In the genomic region with DNA sequence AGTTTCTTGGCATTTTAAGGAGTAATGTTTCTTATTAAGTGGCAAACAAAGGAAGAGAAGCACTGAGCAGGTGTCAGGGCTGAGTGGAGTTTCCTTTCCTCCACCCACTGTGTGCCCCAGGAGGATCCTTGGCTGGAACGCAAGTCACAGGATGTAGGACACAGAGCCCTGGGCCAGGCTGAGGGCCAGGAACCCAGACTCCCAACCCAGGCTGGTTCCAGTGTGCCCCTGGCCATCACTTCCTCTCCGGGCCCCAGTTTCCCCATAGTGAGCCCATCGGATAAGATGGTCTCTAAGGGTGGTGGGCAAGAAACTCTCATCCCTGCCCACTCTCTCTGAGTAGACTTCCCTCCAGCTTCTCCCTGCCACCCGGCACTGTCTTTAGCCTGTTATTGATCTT, we compare ENCODE assay signal across 17 cellular contexts. TPM values are rescaled to one million over a fixed set of nuclear protein-coding genes. Genes with fewer than 3 reads are reported as not detected.
A peak's percentile ranks its signal among the peaks of the same experiment; 100 is the strongest.
DNase-seq lines count a peak whose midpoint lies in the region; ATAC-seq and TF ChIP-seq lines count a peak whose summit lies in the region.
"Had no signal": no experiment of that assay in that cellular context is flagged by ENCODE, and none has a peak within 500 bp of the region (broad histone marks: within the 10 kb centered on the region; RNA-seq: fewer than 3 reads in every experiment).

No MANE protein-coding gene starts in this region.

- no peaks in the 10 kb centered on the region for H3K36me3 Mint-ChIP-seq in neural progenitor cell
- H3K36me3 Mint-ChIP-seq in natural killer cell treated with Interleukin-12 subunit alpha and Interleukin-12 subunit beta and Interleukin-15 and Interleukin-18, amount 100 ng/mL, for 72 hours, result no peaks in the 10 kb centered on the region
- H3K36me3 Mint-ChIP-seq: CD14-positive monocyte; CD8-positive, alpha-beta memory T cell had no signal

- H3K4me3 ChIP-seq in neural progenitor cell (no peak overlapping the region), trophoblast cell (ENCODE audit: low read depth, low read length) (no peak overlapping the region)

- no peak overlapping the region for H3K4me3 Mint-ChIP-seq in neural progenitor cell
- no peak overlapping the region for H3K4me3 Mint-ChIP-seq in natural killer cell treated with Interleukin-12 subunit alpha and Interleukin-12 subunit beta and Interleukin-15 and Interleukin-18, amount 100 ng/mL, for 72 hours
- H3K4me3 Mint-ChIP-seq: CD14-positive monocyte; CD4-positive, alpha-beta T cell; CD8-positive, alpha-beta memory T cell had no signal

- no peaks in the 10 kb centered on the region for H4K20me1 ChIP-seq in neural progenitor cell (ENCODE audit: low read depth)

- H3K27me3 Mint-ChIP-seq in neural progenitor cell (ENCODE audit: insufficient read depth, low read depth), result peaks cover 8% of the 10 kb centered on the region
- peaks cover 25 to 31% of the 10 kb centered on the region in 2 donors for H3K27me3 Mint-ChIP-seq in natural killer cell treated with Interleukin-12 subunit alpha and Interleukin-12 subunit beta and Interleukin-15 and Interleukin-18, amount 100 ng/mL, for 72 hours
- H3K27me3 Mint-ChIP-seq: CD4-positive, alpha-beta T cell had no signal

- H3K14ac ChIP-seq in trophoblast cell (ENCODE audit: low read length), result no peak overlapping the region

- H2BK5ac ChIP-seq in trophoblast cell (ENCODE audit: low read depth, low read length, poor library complexity), result peak overlapping the region; percentile 7

- H3K36me3 ChIP-seq in neural progenitor cell (no peaks in the 10 kb centered on the region), trophoblast cell (ENCODE audit: control insufficient read depth in 1 of 2, insufficient read depth in 2 of 2, low read length in 2 of 2) (peaks cover 0 to 2% of the 10 kb centered on the region in 2 experiments)

- no peaks in the 10 kb centered on the region for H3K9me3 ChIP-seq in neural progenitor cell (ENCODE audit: low read depth)
- H3K9me3 ChIP-seq in trophoblast cell (ENCODE audit: insufficient read depth, low read depth, low read length), result no peaks in the 10 kb centered on the region

- no peak overlapping the region for H3K18ac ChIP-seq in trophoblast cell (ENCODE audit: low read length)

- no peak for TF ChIP-seq CTCF in neural progenitor cell (IDR thresholded peaks at IDR 0.05)

- H3K4ac ChIP-seq in trophoblast cell (ENCODE audit: low read depth, low read length), result no peak overlapping the region

- H3K79me2 ChIP-seq in neural progenitor cell (ENCODE audit: low read depth) (no peaks in the 10 kb centered on the region), trophoblast cell (ENCODE audit: control insufficient read depth, insufficient read depth, low read length, poor library complexity) (peaks cover 2% of the 10 kb centered on the region)

- WGBS in trophoblast cell (ENCODE audit: extremely low coverage, insufficient coverage, insufficient read length), result no CpG with 5 or more reads among the region's 4 CpGs

- no peak overlapping the region for H2AK5ac ChIP-seq in trophoblast cell (ENCODE audit: low read length)

- no peak overlapping the region for H3K27ac ChIP-seq in neural progenitor cell
- H3K27ac ChIP-seq in trophoblast cell (ENCODE audit: low read depth, low read length), result peak overlapping the region; percentile 48

- H3K9ac ChIP-seq in neural progenitor cell, result no peak overlapping the region
- no peak overlapping the region for H3K9ac ChIP-seq in trophoblast cell (ENCODE audit: low read length)

- no peak overlapping the region for H2BK12ac ChIP-seq in trophoblast cell (ENCODE audit: low read length)

- H4K12ac ChIP-seq in trophoblast cell (ENCODE audit: low read depth, low read length), result no peak overlapping the region

- H3K9me3 Mint-ChIP-seq in neural progenitor cell, result no peaks in the 10 kb centered on the region
- no peaks in the 10 kb centered on the region for H3K9me3 Mint-ChIP-seq in natural killer cell treated with Interleukin-12 subunit alpha and Interleukin-12 subunit beta and Interleukin-15 and Interleukin-18, amount 100 ng/mL, for 72 hours
- H3K9me3 Mint-ChIP-seq: CD4-positive, alpha-beta T cell; CD8-positive, alpha-beta memory T cell had no signal

- no peak for ATAC-seq in GM18873 (IDR thresholded peaks at IDR 0.05; ENCODE audit: low FRiP score, unreplicated experiment)
- ATAC-seq in natural killer cell treated with Interleukin-12 subunit alpha and Interleukin-12 subunit beta and Interleukin-15 and Interleukin-18, amount 100 ng/mL, for 72 hours, result no peak

- H3K27me3 ChIP-seq in neural progenitor cell (no peaks in the 10 kb centered on the region), trophoblast cell (ENCODE audit: insufficient read depth, low read length) (no peaks in the 10 kb centered on the region)

- peak overlapping the region; percentile 74 for H3K27ac Mint-ChIP-seq in neural progenitor cell
- no peak overlapping the region for H3K27ac Mint-ChIP-seq in natural killer cell treated with Interleukin-12 subunit alpha and Interleukin-12 subunit beta and Interleukin-15 and Interleukin-18, amount 100 ng/mL, for 72 hours
- H3K27ac Mint-ChIP-seq: CD14-positive monocyte; CD4-positive, alpha-beta T cell; CD8-positive, alpha-beta memory T cell had no signal

- H3K4me1 ChIP-seq in neural progenitor cell (peaks cover 21% of the 10 kb centered on the region), trophoblast cell (ENCODE audit: control insufficient read depth in 1 of 2, insufficient read depth in 2 of 2, low read length in 2 of 2) (peaks cover 49 to 54% of the 10 kb centered on the region in 2 experiments)

- peaks cover 33% of the 10 kb centered on the region for H3K79me1 ChIP-seq in trophoblast cell (ENCODE audit: low read length)

- DNase-seq in NCI-H69 (lab: John Stamatoyannopoulos, UW) (peak; percentile 14), neural progenitor cell (ENCODE audit: low spot score) (no peak), trophoblast cell (no peak), SW 1271 (lab: John Stamatoyannopoulos, UW) (no peak)
- DNase-seq in natural killer cell treated with Interleukin-12 subunit alpha and Interleukin-12 subunit beta and Interleukin-15 and Interleukin-18, amount 100 ng/mL, for 72 hours (ENCODE audit: low spot score), result no peak
- DNase-seq: CD4-positive, alpha-beta T cell; CD8-positive, alpha-beta memory T cell; DMS 273 treated with DMSO at 0.1 percent for 48 hours; DMS79; EL; GDM1; GOT3; HCEC 1CT had no signal

- no peak overlapping the region for H3K23ac ChIP-seq in trophoblast cell (ENCODE audit: low read length)

- H2BK120ac ChIP-seq in trophoblast cell (ENCODE audit: insufficient read depth, low read length, poor library complexity), result peak overlapping the region; percentile 18

- H3F3A ChIP-seq in neural progenitor cell (ENCODE audit: low read depth), result no peaks in the 10 kb centered on the region

- peaks cover 12% of the 10 kb centered on the region for H3K4me1 Mint-ChIP-seq in neural progenitor cell
- H3K4me1 Mint-ChIP-seq in natural killer cell treated with Interleukin-12 subunit alpha and Interleukin-12 subunit beta and Interleukin-15 and Interleukin-18, amount 100 ng/mL, for 72 hours (ENCODE audit: low read depth in 2 of 2), result peaks cover 4 to 10% of the 10 kb centered on the region in 2 donors
- H3K4me1 Mint-ChIP-seq: CD8-positive, alpha-beta memory T cell had no signal

- H2AFZ ChIP-seq in neural progenitor cell (replicated peaks) (no peak overlapping the region), trophoblast cell (ENCODE audit: insufficient read depth, low read length, poor library complexity) (no peak overlapping the region)

- H4K91ac ChIP-seq in trophoblast cell (ENCODE audit: low read depth, low read length), result peak overlapping the region; percentile 11

- H3K4me2 ChIP-seq in neural progenitor cell (no peak overlapping the region), trophoblast cell (ENCODE audit: low read length) (peak overlapping the region; percentile 37)

- no peak overlapping the region for H4K8ac ChIP-seq in trophoblast cell (ENCODE audit: low read depth, low read length)

RNA-seq across cellular contexts. Expression of gene LMO1, which starts 45.3 kb away (rescaled TPM):
- 2.9 and 6.2 TPM in 2 replicates for total RNA-seq in neural progenitor cell (ENCODE audit: low replicate concordance)
- polyA plus RNA-seq in trophoblast cell (2013), result 9.5 and 10.1 TPM in 2 replicates
- total RNA-seq in natural killer cell treated with Interleukin-12 subunit alpha and Interleukin-12 subunit beta and Interleukin-15 and Interleukin-18, amount 100 ng/mL, for 72 hours, result not detected
- total RNA-seq: A673; CD4-positive, alpha-beta T cell; CD8-positive, alpha-beta memory T cell had no signal
- polyA plus RNA-seq: BJ, CD14-positive monocyte had no signal

RNA-seq across cellular contexts. Expression of gene RIC3, which starts 49.6 kb away (rescaled TPM):
- total RNA-seq in neural progenitor cell (ENCODE audit: low replicate concordance), result 29.5 and 33.7 TPM in 2 replicates
- polyA plus RNA-seq in trophoblast cell (2013), result 1.0 and 1.2 TPM in 2 replicates
- 1 to 10 TPM; 1.4 to 4.3 TPM for total RNA-seq in natural killer cell treated with Interleukin-12 subunit alpha and Interleukin-12 subunit beta and Interleukin-15 and Interleukin-18, amount 100 ng/mL, for 72 hours
- total RNA-seq: A673 had no signal
- polyA plus RNA-seq: BJ, CD14-positive monocyte had no signal
